ENCODE assay signal across 8 cellular contexts in the genomic region with DNA sequence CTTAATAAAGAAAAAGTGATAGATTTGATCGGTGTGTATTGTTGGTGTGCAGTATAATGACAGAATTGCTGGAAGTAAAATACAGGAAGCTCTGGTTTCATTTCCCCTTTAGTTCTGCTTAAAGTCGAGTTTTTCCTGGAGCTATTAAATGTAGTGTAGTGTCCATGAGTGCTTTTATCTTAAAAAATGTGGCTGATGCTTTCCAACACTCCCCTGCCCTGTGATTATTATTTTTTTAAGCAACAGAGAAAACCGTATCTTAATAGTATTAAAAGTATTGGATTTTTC. TPM values are rescaled to one million over a fixed set of nuclear protein-coding genes. Genes with fewer than 3 reads are reported as not detected.
DNase-seq lines count a peak whose midpoint lies in the region; ATAC-seq, FAIRE-seq and TF ChIP-seq lines count a peak whose summit lies in the region.

No MANE protein-coding gene starts in this region.

- H3K4me3 ChIP-seq in MM.1S (ENCODE audit: low read length) (peak overlapping the region; percentile 81), dorsolateral prefrontal cortex (peak overlapping the region; percentile 66 to 100 (median 95)), osteoblast (ENCODE audit: insufficient read depth, low read length) (peak overlapping the region; percentile 99)

- H3K9ac ChIP-seq in MM.1S (ENCODE audit: low read length) = peak overlapping the region; percentile 54; the same call in 1 of the 2 replicates

- intact Hi-C loops in dorsolateral prefrontal cortex (cut with DNase I) = loop anchor here (5.0 to 10.0 kb wide), 4 partner anchors 77 to 1200 kb away; a partner anchor contains a TSS

- no peak for TF ChIP-seq POLR2A in GM12892 (IDR thresholded peaks at IDR 0.05; ENCODE audit: low read depth, low read length)

- no peaks in the 10 kb centered on the region for H4K20me1 ChIP-seq in MM.1S (ENCODE audit: insufficient read depth, low read length)
- H4K20me1 ChIP-seq in osteoblast (ENCODE audit: insufficient read depth, low read length) = no peaks in the 10 kb centered on the region

- no peak for FAIRE-seq in GM12892 (lab: Jason Lieb, UNC)

- peak overlapping the region; percentile 92 for H2AFZ ChIP-seq in MM.1S (ENCODE audit: low read length)
- H2AFZ ChIP-seq in osteoblast (ENCODE audit: low read length) = peak overlapping the region; percentile 91

- peaks cover 3% of the 10 kb centered on the region; the same call in 1 of the 2 replicates for H3K79me2 ChIP-seq in MM.1S (ENCODE audit: low read length)
- H3K79me2 ChIP-seq in osteoblast (ENCODE audit: insufficient read depth, low read length) = peaks cover 18% of the 10 kb centered on the region

- no peaks in the 10 kb centered on the region for H3K36me3 ChIP-seq in MM.1S (replicated peaks; ENCODE audit: insufficient read depth, low read length)
- H3K36me3 ChIP-seq in osteoblast (ENCODE audit: insufficient read depth, low read length) = peaks cover 16% of the 10 kb centered on the region

- no peaks in the 10 kb centered on the region for H3K27me3 ChIP-seq in MM.1S (replicated peaks; ENCODE audit: insufficient read depth, low read length)
- no peaks in the 10 kb centered on the region for H3K27me3 ChIP-seq in dorsolateral prefrontal cortex
- H3K27me3 ChIP-seq in osteoblast (ENCODE audit: insufficient read depth, low read length) = no peaks in the 10 kb centered on the region

- H3K4me2 ChIP-seq in MM.1S (ENCODE audit: low read depth, low read length) (peak overlapping the region; percentile 76), osteoblast (ENCODE audit: insufficient read depth, low read length) (peak overlapping the region; percentile 84)

- H3K9me3 ChIP-seq in MM.1S (replicated peaks; ENCODE audit: insufficient read depth, low read length) (no peaks in the 10 kb centered on the region), osteoblast (ENCODE audit: low read depth, low read length) (no peaks in the 10 kb centered on the region)

- DNase-seq in MM.1S = no peak
- no peak for DNase-seq in dorsolateral prefrontal cortex
- no peak for DNase-seq in osteoblast (ENCODE audit: insufficient read length, low spot score, missing footprints)
- no peak for DNase-seq in NCI-H2196 treated with DMSO at 0.1 percent for 48 hours (lab: John Stamatoyannopoulos, UW; ENCODE audit: unreplicated experiment)
- no peak for DNase-seq in A172 (ENCODE audit: low spot score)
- DNase-seq in GM12892 (ENCODE audit: insufficient read length) = no peak
- DNase-seq in NCI-H128 (lab: John Stamatoyannopoulos, UW; ENCODE audit: unreplicated experiment) = no peak

- no peaks in the 10 kb centered on the region for H3F3A ChIP-seq in MM.1S (ENCODE audit: insufficient read depth, low read length)

- no peaks in the 10 kb centered on the region for H3K9me2 ChIP-seq in MM.1S (replicated peaks; ENCODE audit: insufficient read depth, low read length)

- no peaks in the 10 kb centered on the region for H3K4me1 ChIP-seq in MM.1S (ENCODE audit: low read length)
- peaks cover 3% of the 10 kb centered on the region for H3K4me1 ChIP-seq in osteoblast (ENCODE audit: insufficient read depth, low read length)

- H3K27ac ChIP-seq in MM.1S (ENCODE audit: low read length) (no peak overlapping the region), dorsolateral prefrontal cortex (peak overlapping the region in 22 of 59 donors; percentile 58 to 93 (median 88)), osteoblast (ENCODE audit: low read depth, low read length) (peak overlapping the region; percentile 84)

- TF ChIP-seq CTCF in MM.1S (IDR thresholded peaks at IDR 0.05; ENCODE audit: low read length) = no peak
- TF ChIP-seq CTCF in dorsolateral prefrontal cortex (IDR thresholded peaks at IDR 0.05 in 54 of 56, conservative IDR thresholded peaks at IDR 0.05 in 2 of 56; ENCODE audit: low read depth in 1 of 56, partially characterized antibody in 56 of 56) = no peak
- no peak for TF ChIP-seq CTCF in osteoblast (IDR thresholded peaks at IDR 0.05; ENCODE audit: extremely low read depth, low read depth, low read length)

- peak; percentile 12 for ATAC-seq in GM18519 (IDR thresholded peaks at IDR 0.05; ENCODE audit: low FRiP score, unreplicated experiment)

RNA-seq across cellular contexts. Expression of a gene that starts 1.1 kb away (rescaled TPM):
- total RNA-seq in dorsolateral prefrontal cortex (10 to 100 TPM; 33.6 to 99.3 (median 70.0) TPM), osteoblast (79.6 and 86.9 TPM in 2 replicates)
- 96.9 and 104 TPM in 2 replicates for total RNA-seq in A172 (2014; rRNA removed; shearing (Covaris generic))
- polyA plus RNA-seq in GM12892 (2012; ENCODE audit: missing spikeins) = 51.8 TPM
